ENCODE assay signal across 9 cellular contexts in the genomic region with DNA sequence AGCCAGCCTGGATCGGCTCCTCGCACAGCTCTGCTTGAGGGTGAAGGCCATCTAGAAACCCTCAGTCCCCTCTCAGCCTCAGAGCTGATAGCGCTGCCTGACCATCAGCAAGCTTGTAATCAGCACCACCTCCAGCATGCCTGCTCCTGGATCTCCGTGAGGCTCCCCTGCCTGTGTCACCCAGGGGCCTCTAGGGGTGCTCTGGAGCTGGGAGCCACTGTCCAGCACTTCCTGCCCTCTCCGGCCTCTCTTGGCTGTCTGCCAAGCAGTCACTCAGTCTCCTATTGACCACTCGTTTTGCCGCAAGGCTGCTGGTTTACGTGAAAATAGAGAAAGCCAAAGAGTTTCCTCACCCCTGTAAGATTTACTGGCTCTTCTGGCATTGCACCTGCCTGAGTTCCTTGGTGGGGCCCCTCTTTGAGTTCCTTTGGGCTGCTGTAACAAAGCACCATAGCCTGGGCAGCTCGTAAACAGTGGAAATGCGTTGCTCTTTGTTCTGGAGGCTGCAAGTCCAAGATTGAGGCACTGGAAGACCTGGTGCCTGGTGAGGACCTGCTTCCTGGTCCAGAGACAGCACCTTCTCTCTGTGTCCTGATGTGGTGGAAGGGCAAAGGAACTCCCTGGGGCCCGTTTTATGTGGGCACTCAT. TPM values are rescaled to one million over a fixed set of nuclear protein-coding genes. Genes with fewer than 3 reads are reported as not detected.
DNase-seq lines count a peak whose midpoint lies in the region; TF ChIP-seq lines count a peak whose summit lies in the region.
"Had no signal": no experiment of that assay in that cellular context is flagged by ENCODE, and none has a peak within 500 bp of the region (broad histone marks: within the 10 kb centered on the region; RNA-seq: fewer than 3 reads in every experiment).

No MANE protein-coding gene starts in this region.

- DNase-seq in EH (ENCODE audit: low read depth), result peak; percentile 62
- DNase-seq in LNCaP clone FGC (ENCODE audit: low read depth), result peak; percentile 21
- DNase-seq in amygdala (lab: John Stamatoyannopoulos, UW), result peak in 53 of 56 donors; percentile 16 to 96 (median 70)
- peak; percentile 75 for DNase-seq in right atrium auricular region (ENCODE audit: low spot score)
- DNase-seq in pulmonary artery endothelial cell (ENCODE audit: low read depth, low spot score), result peak; percentile 45
- no peak for DNase-seq in H4 (ENCODE audit: low spot score)
- DNase-seq in stimulated activated naive CD4-positive, alpha-beta T cell treated with Interleukin-2 at 50 U/mL for 16 hours (lab: John Stamatoyannopoulos, UW), result no peak
- no peak for DNase-seq in NK-92 treated with Interleukin-12 subunit alpha and Interleukin-12 subunit beta, amount 100 ng/mL, for 24 hours (lab: John Stamatoyannopoulos, UW)

- TF ChIP-seq CTCF in LNCaP clone FGC (IDR thresholded peaks at IDR 0.05; ENCODE audit: control insufficient read depth, extremely low read depth, insufficient read depth) (peak; percentile 60), right atrium auricular region (IDR thresholded peaks at IDR 0.05) (peak; percentile 58 to 69)

- no peaks in the 10 kb centered on the region for H3K27me3 ChIP-seq in right atrium auricular region

- H3K4me3 ChIP-seq in LNCaP clone FGC (ENCODE audit: low read depth, low read length) (no peak overlapping the region), right atrium auricular region (no peak overlapping the region)
- H3K4me3 ChIP-seq: skin epidermis had no signal

- H3K9me3 ChIP-seq in right atrium auricular region, result no peaks in the 10 kb centered on the region

- peaks cover 0 to 9% of the 10 kb centered on the region in 2 donors for H3K4me1 ChIP-seq in right atrium auricular region

- no peak overlapping the region for H3K27ac ChIP-seq in right atrium auricular region
- H3K27ac ChIP-seq: skin epidermis had no signal

- H3K36me3 ChIP-seq in right atrium auricular region, result no peaks in the 10 kb centered on the region

RNA-seq across cellular contexts. Expression of gene CAPN10, which starts 17.9 kb away (rescaled TPM):
- 10 to 100 TPM; 14.1 to 14.6 TPM for total RNA-seq in right atrium auricular region
- total RNA-seq in pulmonary artery endothelial cell, result 28.9 and 30.3 TPM in 2 replicates
- 3.1 and 5.7 TPM in 2 replicates for total RNA-seq in H4 (2014; rRNA removed; shearing (Covaris generic))

RNA-seq across cellular contexts. Expression of gene GPR35, which starts 20.9 kb away (rescaled TPM):
- total RNA-seq in right atrium auricular region, result under 1 TPM; 0.56 to 0.86 TPM
- total RNA-seq in pulmonary artery endothelial cell, result 0.13 and 0.21 TPM in 2 replicates
- 0.75 and 0.86 TPM in 2 replicates for total RNA-seq in H4 (2014; rRNA removed; shearing (Covaris generic))

RNA-seq across cellular contexts. Expression of gene RNPEPL1, which starts 36.1 kb away (rescaled TPM):
- total RNA-seq in right atrium auricular region, result 10 to 100 TPM; 62.0 to 76.3 TPM
- 18.4 and 20.8 TPM in 2 replicates for total RNA-seq in pulmonary artery endothelial cell
- 2.7 and 8.1 TPM in 2 replicates for total RNA-seq in H4 (2014; rRNA removed; shearing (Covaris generic))

RNA-seq across cellular contexts. Expression of gene DUSP28, which starts 44.3 kb away (rescaled TPM):
- 10 to 100 TPM; 12.0 to 17.5 TPM for total RNA-seq in right atrium auricular region
- 1.8 and 2.2 TPM in 2 replicates for total RNA-seq in pulmonary artery endothelial cell
- total RNA-seq in H4 (2014; rRNA removed; shearing (Covaris generic)), result 2.2 and 5.6 TPM in 2 replicates

RNA-seq across cellular contexts. Expression of gene ANKMY1, which starts 46.6 kb away (rescaled TPM):
- total RNA-seq in right atrium auricular region (1 to 10 TPM; 3.7 to 7.9 TPM), pulmonary artery endothelial cell (3.8 and 5.3 TPM in 2 replicates)
- 6.1 and 12.7 TPM in 2 replicates for total RNA-seq in H4 (2014; rRNA removed; shearing (Covaris generic))

Comparison
In these comparisons a context has a peak if more than half of its experiments do, and no peak if none do; other contexts are left out.
1. DNase-seq: peak in EH (single experiment), LNCaP clone FGC (single experiment), amygdala (53 of 56), right atrium auricular region (single experiment) and pulmonary artery endothelial cell (single experiment); none in H4 (single experiment), stimulated activated naive CD4-positive, alpha-beta T cell treated with Interleukin-2 at 50 U/mL for 16 hours (single experiment) and NK-92 treated with Interleukin-12 subunit alpha and Interleukin-12 subunit beta, amount 100 ng/mL, for 24 hours (single experiment).